8 cellular contexts compared by ENCODE assay signal in the genomic region with DNA sequence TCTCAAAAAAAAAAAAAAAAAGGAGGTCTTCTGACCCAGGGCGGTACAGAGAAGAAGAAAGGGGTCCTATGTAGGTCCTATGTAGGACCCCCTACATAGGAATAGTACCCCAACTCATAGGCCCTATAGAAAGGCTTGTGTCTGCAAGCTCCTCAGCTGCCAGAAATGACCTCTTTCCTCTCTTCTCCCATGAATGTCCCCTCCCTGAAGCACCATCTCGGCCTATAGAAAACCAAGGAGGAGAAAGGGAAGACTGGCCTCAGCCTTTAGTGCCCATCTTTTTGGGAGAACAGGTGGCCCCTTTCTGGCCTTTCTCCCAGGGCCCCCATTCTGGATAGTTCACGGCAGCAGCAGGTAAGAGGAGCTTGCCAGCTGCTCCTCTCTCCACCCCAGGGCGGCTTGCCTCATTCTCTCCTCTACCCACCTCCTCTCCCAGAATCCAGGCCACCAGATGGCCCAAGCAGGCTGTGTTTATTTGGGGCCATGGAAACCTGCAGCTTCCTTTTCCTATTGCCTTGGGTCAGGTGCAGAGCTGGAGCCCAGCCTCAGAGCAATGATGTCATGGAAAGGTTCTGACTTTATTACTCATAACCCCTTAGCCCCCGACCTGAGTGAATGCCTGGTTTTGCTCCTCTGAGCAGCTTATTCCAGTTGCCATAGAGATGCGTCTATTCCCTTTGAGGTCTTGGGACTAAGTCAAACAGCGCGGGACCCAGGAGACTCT. TPM values are rescaled to one million over a fixed set of nuclear protein-coding genes. Genes with fewer than 3 reads are reported as not detected.
DNase-seq lines count a peak whose midpoint lies in the region; TF ChIP-seq lines count a peak whose summit lies in the region.

No MANE protein-coding gene starts in this region.

- H3K36me3 Mint-ChIP-seq in MCF 10A (ENCODE audit: insufficient read depth, unreplicated experiment), result peaks cover 21% of the 10 kb centered on the region

- in situ Hi-C loops in G401 (cut with HindIII; ENCODE audit: low sequenced_read_pairs), result no loop called here

- no peaks in the 10 kb centered on the region for H3K9me3 Mint-ChIP-seq in MCF 10A (ENCODE audit: unreplicated experiment)

- POLR2A ChIA-PET in MCF 10A (lab: Yijun Ruan, JAX), result interaction anchor here (0.6 to 10.9 kb wide), 15 partner anchors 10 to 252 kb away, joined by 3 to 228 read pairs (median 15); a partner anchor contains a TSS

- BruUV-seq in MCF 10A (replicated peaks; lab: Mats Ljungman, UMichigan), result no TSS peak

- TF ChIP-seq CTCF in MCF 10A (IDR thresholded peaks at IDR 0.05; ENCODE audit: unreplicated experiment), result no peak

- no peaks in the 10 kb centered on the region for H3K27me3 Mint-ChIP-seq in MCF 10A (ENCODE audit: insufficient read depth, unreplicated experiment)

- H3K4me1 Mint-ChIP-seq in MCF 10A (ENCODE audit: insufficient read depth, unreplicated experiment), result peaks cover 22% of the 10 kb centered on the region

- intact Hi-C loops in MCF 10A (cut with micrococcal nuclease), result no loop called here

- CTCF ChIA-PET in MCF 10A (lab: Yijun Ruan, JAX), result interaction anchor here (0.5 to 4.2 kb wide), 7 partner anchors 10 to 401 kb away, joined by 3 to 67 read pairs (median 7); no protein-coding TSS in a partner anchor

- H3K4me3 Mint-ChIP-seq in MCF 10A (ENCODE audit: unreplicated experiment), result no peak overlapping the region

- DNase-seq in G401 (ENCODE audit: low spot score) (peak; percentile 99), NCI-H2196 treated with DMSO at 0.1 percent for 48 hours (lab: John Stamatoyannopoulos, UW; ENCODE audit: unreplicated experiment) (peak; percentile 92), MCF 10A (ENCODE audit: unreplicated experiment) (peak; percentile 38), lung microvascular endothelial cell (ENCODE audit: low read depth in 2 of 2) (peak; percentile 84 to 98), midbrain (lab: John Stamatoyannopoulos, UW) (no peak), putamen (ENCODE audit: low spot score) (no peak), GDM1 (lab: John Stamatoyannopoulos, UW) (no peak)
- DNase-seq in stimulated activated CD4-positive, alpha-beta T cell treated with anti-CD3 and anti-CD28 coated beads, Interleukin-4, amount 100 ng/mL, for 24 hours, result no peak

- H3K27ac Mint-ChIP-seq in MCF 10A (ENCODE audit: low read depth, unreplicated experiment), result no peak overlapping the region

RNA-seq across cellular contexts. Expression of a gene that starts 1.6 kb away (rescaled TPM):
- total RNA-seq in G401 (2014; rRNA removed; shearing (Covaris generic)), result 98.4 and 99.0 TPM in 2 replicates
- total RNA-seq in MCF 10A (2022) (56.5 and 71.2 TPM in 2 replicates), lung microvascular endothelial cell (17.9 and 19.4 TPM in 2 replicates)

RNA-seq across cellular contexts. Expression of a gene that starts 23.4 kb away (rescaled TPM):
- 21.8 and 24.4 TPM in 2 replicates for total RNA-seq in G401 (2014; rRNA removed; shearing (Covaris generic))
- total RNA-seq in MCF 10A (2022) (3.4 and 4.1 TPM in 2 replicates), lung microvascular endothelial cell (5.0 and 5.7 TPM in 2 replicates)

RNA-seq across cellular contexts. Expression of a gene that starts 35.9 kb away (rescaled TPM):
- total RNA-seq in G401 (2014; rRNA removed; shearing (Covaris generic)), result 206 and 238 TPM in 2 replicates
- total RNA-seq in MCF 10A (2022) (362 and 455 TPM in 2 replicates), lung microvascular endothelial cell (156 and 219 TPM in 2 replicates)

RNA-seq across cellular contexts. Expression of a gene that starts 36.2 kb away (rescaled TPM):
- total RNA-seq in G401 (2014; rRNA removed; shearing (Covaris generic)), result 26.8 and 27.8 TPM in 2 replicates
- total RNA-seq in MCF 10A (2022) (11.9 and 12.8 TPM in 2 replicates), lung microvascular endothelial cell (9.2 and 11.9 TPM in 2 replicates)

RNA-seq across cellular contexts. Expression of a gene that starts 38.3 kb away (rescaled TPM):
- 2.1 and 4.7 TPM in 2 replicates for total RNA-seq in G401 (2014; rRNA removed; shearing (Covaris generic))
- total RNA-seq in MCF 10A (2022) (3.2 and 7.0 TPM in 2 replicates), lung microvascular endothelial cell (21.4 and 44.8 TPM in 2 replicates)

Comparison
In these comparisons a context has a peak if more than half of its experiments do, and no peak if none do; other contexts are left out.
1. DNase-seq: peak in G401 (single experiment), NCI-H2196 treated with DMSO at 0.1 percent for 48 hours (single experiment), MCF 10A (single experiment) and lung microvascular endothelial cell (2 of 2); none in midbrain (single experiment), putamen (single experiment), stimulated activated CD4-positive, alpha-beta T cell treated with anti-CD3 and anti-CD28 coated beads, Interleukin-4, amount 100 ng/mL, for 24 hours (single experiment) and GDM1 (single experiment).